Comparison of ENCODE assay signal across 9 cellular contexts in the genomic region with DNA sequence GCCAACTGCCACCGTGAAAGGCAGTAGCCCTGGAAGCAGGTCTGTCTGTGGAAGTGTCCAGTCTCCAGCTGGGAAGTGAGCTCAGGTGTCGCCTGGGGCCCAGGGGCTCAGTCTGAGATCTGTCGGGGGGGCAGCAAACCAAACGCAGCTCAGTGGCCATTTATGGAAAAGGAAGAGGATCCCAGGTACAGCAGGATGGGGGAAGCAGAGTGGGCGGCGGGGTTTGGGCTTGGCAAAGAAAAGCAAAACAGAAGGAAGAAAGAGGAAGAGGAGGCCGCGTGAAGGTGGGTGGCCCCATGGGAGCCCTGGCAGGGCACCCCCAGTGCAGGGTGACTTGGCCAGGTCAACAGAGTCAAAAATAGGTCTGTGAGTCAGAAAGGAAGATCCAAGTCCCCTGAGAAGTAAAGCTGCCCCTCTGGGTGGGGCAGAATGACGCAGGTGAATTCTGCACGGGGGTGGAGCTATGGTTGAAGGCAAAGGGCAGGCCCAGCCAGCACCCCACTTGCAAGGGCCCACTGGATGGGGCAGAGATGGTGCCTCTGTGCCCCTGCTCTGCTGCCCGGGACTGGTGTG. TPM values are rescaled to one million over a fixed set of nuclear protein-coding genes. Genes with fewer than 3 reads are reported as not detected.
DNase-seq lines count a peak whose midpoint lies in the region; ATAC-seq and TF ChIP-seq lines count a peak whose summit lies in the region.
"Had no signal": no experiment of that assay in that cellular context is flagged by ENCODE, and none has a peak within 500 bp of the region (broad histone marks: within the 10 kb centered on the region; RNA-seq: fewer than 3 reads in every experiment).

No MANE protein-coding gene starts in this region.

- no peak for TF ChIP-seq CTCF in A673 (conservative IDR thresholded peaks at IDR 0.05; ENCODE audit: low read depth, low read length)
- TF ChIP-seq CTCF in HL-60 (IDR thresholded peaks at IDR 0.05; ENCODE audit: insufficient read depth, low read length): no peak
- no peak for TF ChIP-seq CTCF in right lobe of liver (IDR thresholded peaks at IDR 0.05)

- 36% methylated on average over 8 of the region's 11 CpGs for WGBS in right lobe of liver (ENCODE audit: insufficient coverage, low coverage, low lambda C conversion rate, missing lambda C conversion rate)

- H3K27me3 ChIP-seq in A673 (replicated peaks; ENCODE audit: insufficient read depth, low read depth, low read length, poor library complexity) (no peaks in the 10 kb centered on the region), HL-60 (ENCODE audit: insufficient read depth, poor library complexity, severe bottlenecking) (peaks cover 28% of the 10 kb centered on the region), right lobe of liver (no peaks in the 10 kb centered on the region)

- intact Hi-C loops in A673 (cut with micrococcal nuclease; ENCODE audit: unreplicated experiment): loop anchor here (10.0 kb wide), 1 partner anchor 469 kb away; no protein-coding TSS in a partner anchor
- intact Hi-C loops in right lobe of liver (cut with DNase I): loop anchor here in 1 of 2 donors (10.0 kb wide), 1 partner anchor 239 kb away; no protein-coding TSS in a partner anchor

- H3K27ac ChIP-seq in A673 (ENCODE audit: low read depth, low read length, poor library complexity, severe bottlenecking) (peak overlapping the region; percentile 16), HL-60 (replicated peaks) (peak overlapping the region; percentile 70), right lobe of liver (peak overlapping the region in 2 of 3 donors; percentile 76 to 92)

- H3K4me3 ChIP-seq in A673 (ENCODE audit: low read depth, low read length, poor library complexity, severe bottlenecking): no peak overlapping the region
- no peak overlapping the region for H3K4me3 ChIP-seq in HL-60 (replicated peaks; ENCODE audit: insufficient read depth, low read length)
- no peak overlapping the region for H3K4me3 ChIP-seq in right lobe of liver

- peak; percentile 49 for ATAC-seq in GM21423 (IDR thresholded peaks at IDR 0.05; ENCODE audit: unreplicated experiment)
- ATAC-seq in right lobe of liver: no peak
- no peak for ATAC-seq in activated CD8-positive, alpha-beta T cell treated with anti-CD3 and anti-CD28 coated beads, Interleukin-2, amount 10 ng/mL, durations not matched to agents 7 days and 5 days

- H3K27me3 Mint-ChIP-seq in activated CD8-positive, alpha-beta T cell treated with anti-CD3 and anti-CD28 coated beads, Interleukin-2, amount 10 ng/mL, durations not matched to agents 7 days and 5 days (ENCODE audit: low read depth): peaks cover 31% of the 10 kb centered on the region

- no peak for TF ChIP-seq POLR2A in right lobe of liver (IDR thresholded peaks at IDR 0.05)

- H3K36me3 ChIP-seq in A673 (ENCODE audit: insufficient read depth, low read length, poor library complexity, severe bottlenecking) (no peaks in the 10 kb centered on the region), right lobe of liver (no peaks in the 10 kb centered on the region)

- H3K27ac Mint-ChIP-seq in activated CD8-positive, alpha-beta T cell treated with anti-CD3 and anti-CD28 coated beads, Interleukin-2, amount 10 ng/mL, durations not matched to agents 7 days and 5 days: no peak overlapping the region

- DNase-seq in A673 (ENCODE audit: low spot score): no peak
- DNase-seq in HL-60 (ENCODE audit: low read depth in 1 of 2, low spot score in 1 of 2): no peak
- no peak for DNase-seq in right lobe of liver
- DNase-seq in activated naive CD4-positive, alpha-beta T cell treated with anti-CD3 and anti-CD28 coated beads, Interleukin-2, amount 50 U/mL, for 16 hours: no peak
- no peak for DNase-seq in mucosa of gallbladder (ENCODE audit: low spot score)
- no peak for DNase-seq in activated CD8-positive, alpha-beta T cell treated with anti-CD3 and anti-CD28 coated beads, Interleukin-2, amount 10 ng/mL, durations not matched to agents 7 days and 5 days
- DNase-seq in COLO829 (ENCODE audit: low spot score): no peak
- DNase-seq: NCI-H1092 had no signal

- no TSS peak for BruUV-seq in A673 (replicated peaks; lab: Mats Ljungman, UMichigan)

- no peaks in the 10 kb centered on the region for H3K36me3 Mint-ChIP-seq in activated CD8-positive, alpha-beta T cell treated with anti-CD3 and anti-CD28 coated beads, Interleukin-2, amount 10 ng/mL, durations not matched to agents 7 days and 5 days (ENCODE audit: low read depth)

- H3K4me3 Mint-ChIP-seq in activated CD8-positive, alpha-beta T cell treated with anti-CD3 and anti-CD28 coated beads, Interleukin-2, amount 10 ng/mL, durations not matched to agents 7 days and 5 days: no peak overlapping the region

- CTCF ChIA-PET in A673 (lab: Charles Lee): interaction anchor here (1.3 kb wide), 1 partner anchor 232 kb away, joined by 4 read pairs; no protein-coding TSS in a partner anchor
- CTCF ChIA-PET in activated CD8-positive, alpha-beta T cell treated with anti-CD3 and anti-CD28 coated beads, Interleukin-2, amount 10 ng/mL, durations not matched to agents 7 days and 5 days (lab: Charles Lee): interaction anchor here (0.7 to 1.8 kb wide), 5 partner anchors 14 to 243 kb away, joined by 3 to 10 read pairs (median 3); a partner anchor contains a TSS

- H3K4me1 Mint-ChIP-seq in activated CD8-positive, alpha-beta T cell treated with anti-CD3 and anti-CD28 coated beads, Interleukin-2, amount 10 ng/mL, durations not matched to agents 7 days and 5 days (ENCODE audit: low read depth): peaks cover 13% of the 10 kb centered on the region

- H3K4me1 ChIP-seq in A673 (ENCODE audit: insufficient read depth, low read length, poor library complexity, severe bottlenecking) (peaks cover 50% of the 10 kb centered on the region), right lobe of liver (peaks cover 0 to 80% (median 34%) of the 10 kb centered on the region in 4 donors)

- no peaks in the 10 kb centered on the region for H3K9me3 Mint-ChIP-seq in activated CD8-positive, alpha-beta T cell treated with anti-CD3 and anti-CD28 coated beads, Interleukin-2, amount 10 ng/mL, durations not matched to agents 7 days and 5 days (ENCODE audit: insufficient read depth)

- POLR2A ChIA-PET in A673 (lab: Charles Lee; ENCODE audit: low non-redundant PET): no interaction called here
- POLR2A ChIA-PET in activated CD8-positive, alpha-beta T cell treated with anti-CD3 and anti-CD28 coated beads, Interleukin-2, amount 10 ng/mL, durations not matched to agents 7 days and 5 days (lab: Charles Lee): interaction anchor here (0.5 kb wide), 1 partner anchor 103 kb away, joined by 6 read pairs; a partner anchor contains a TSS

- H3K9me3 ChIP-seq in A673 (ENCODE audit: low read depth, low read length, poor library complexity, severe bottlenecking): no peaks in the 10 kb centered on the region
- H3K9me3 ChIP-seq in right lobe of liver: no peaks in the 10 kb centered on the region

RNA-seq across cellular contexts. Expression of a gene that starts 5.3 kb away (rescaled TPM):
- total RNA-seq in A673 (2021) (5.2 and 7.1 TPM in 2 replicates), right lobe of liver (100 to 1,000 TPM in 3 of 6 experiments, 10 to 100 TPM in 3; 50.5 to 250 (median 97.5) TPM), mucosa of gallbladder (48.4 TPM)
- not detected for total RNA-seq in activated CD8-positive, alpha-beta T cell treated with anti-CD3 and anti-CD28 coated beads, Interleukin-2, amount 10 ng/mL, durations not matched to agents 7 days and 5 days

Comparison
In these comparisons a context has a peak if more than half of its experiments do, and no peak if none do; other contexts are left out.
1. H3K27ac ChIP-seq: peak in every context shown above with its lines; median percentile 84 in right lobe of liver; 70 in HL-60; 16 in A673.